In the genomic region with DNA sequence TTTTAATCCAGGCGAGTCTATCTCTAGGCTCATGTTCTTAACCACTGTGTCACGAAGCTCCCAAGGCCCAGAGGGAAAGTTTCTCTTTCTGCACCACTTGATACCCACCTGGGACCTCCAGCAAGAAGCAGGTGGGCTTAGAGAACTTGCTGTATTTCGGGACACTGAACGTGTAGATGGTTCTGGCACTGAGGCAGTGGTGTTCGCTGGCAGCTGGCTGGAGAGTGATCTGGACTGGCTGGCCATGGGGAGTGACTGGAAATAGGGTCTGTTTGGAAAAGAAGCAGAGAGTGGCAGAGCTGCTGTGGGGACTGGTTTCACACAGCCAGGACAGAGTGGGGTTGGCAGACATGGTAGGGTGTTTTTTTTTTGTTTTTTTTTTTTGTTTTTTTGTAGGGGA, we compare ENCODE assay signal across 15 cellular contexts. TPM values are rescaled to one million over a fixed set of nuclear protein-coding genes. Genes with fewer than 3 reads are reported as not detected.
DNase-seq lines count a peak whose midpoint lies in the region; ATAC-seq, FAIRE-seq and TF ChIP-seq lines count a peak whose summit lies in the region.
"Had no signal": no experiment of that assay in that cellular context is flagged by ENCODE, and none has a peak within 500 bp of the region (broad histone marks: within the 10 kb centered on the region; RNA-seq: fewer than 3 reads in every experiment).

No MANE protein-coding gene starts in this region.

- DNase-seq in H9, result no peak
- DNase-seq in kidney, result peak; percentile 24
- peak; percentile 8 for DNase-seq in sigmoid colon
- DNase-seq in mucosa of descending colon, result no peak
- no peak for DNase-seq in HT-29 (ENCODE audit: low spot score)
- DNase-seq: BE2C; CD4-positive, alpha-beta memory T cell; DMS79; GM23248; H7 had no signal

- no peak overlapping the region for H2AK5ac ChIP-seq in H9 (ENCODE audit: insufficient read length, low read length)

- H3K23ac ChIP-seq in H9 (ENCODE audit: insufficient read length, low read depth, low read length), result no peak overlapping the region

- H2AFZ ChIP-seq in H9 (ENCODE audit: low read length) (no peak overlapping the region), SU-DHL-6 (ENCODE audit: low read depth, low read length, severe bottlenecking) (no peak overlapping the region)
- H2AFZ ChIP-seq: GM23248 had no signal

- no peak overlapping the region for H3K14ac ChIP-seq in H9 (ENCODE audit: insufficient read depth, low read length)

- no peak overlapping the region for H2BK20ac ChIP-seq in H9 (ENCODE audit: low read depth, low read length, poor library complexity, severe bottlenecking)

- no peak for FAIRE-seq in kidney (lab: Jason Lieb, UNC)
- FAIRE-seq: A549, G401.6, GM12891 had no signal

- H3K27ac ChIP-seq in H9 (ENCODE audit: insufficient read length, low read depth, low read length) (no peak overlapping the region), SU-DHL-6 (ENCODE audit: low read depth, low read length) (peak overlapping the region; percentile 53; the same call in 1 of the 2 replicates), kidney (ENCODE audit: low read depth in 2 of 2, low read length in 2 of 2) (no peak overlapping the region), sigmoid colon (no peak overlapping the region)
- H3K27ac ChIP-seq: A549, GM23248 had no signal

- H3K4me2 ChIP-seq in H9 (ENCODE audit: insufficient read depth, insufficient read length, low read length) (no peak overlapping the region), SU-DHL-6 (ENCODE audit: low read depth, low read length, poor library complexity, severe bottlenecking) (no peak overlapping the region)
- H3K4me2 ChIP-seq: A549 had no signal

- no peak overlapping the region for H4K5ac ChIP-seq in H9 (ENCODE audit: insufficient read length, low read depth, low read length)

- no peak overlapping the region for H3T11ph ChIP-seq in H9 (ENCODE audit: low read length)

- H3K79me2 ChIP-seq in H9 (ENCODE audit: insufficient read depth, low read length) (no peaks in the 10 kb centered on the region), SU-DHL-6 (ENCODE audit: insufficient read depth, low read length) (no peaks in the 10 kb centered on the region)

- H4K91ac ChIP-seq in H9 (ENCODE audit: insufficient read length, low read depth, low read length), result no peak overlapping the region

- H2BK12ac ChIP-seq in H9 (ENCODE audit: insufficient read length, low read depth, low read length), result no peak overlapping the region

- no peaks in the 10 kb centered on the region for H3K27me3 Mint-ChIP-seq in H9 (ENCODE audit: low read depth)
- H3K27me3 Mint-ChIP-seq: CD4-positive, alpha-beta memory T cell had no signal

- no CpG with 5 or more reads among the region's 5 CpGs for WGBS in H9 (ENCODE audit: extremely low coverage, insufficient read length, low lambda C conversion rate)
- 91% methylated on average over 5 of the region's 5 CpGs for WGBS in sigmoid colon, 2 donors

- TF ChIP-seq CTCF in H9 (conservative IDR thresholded peaks at IDR 0.05) (no peak), SU-DHL-6 (IDR thresholded peaks at IDR 0.05; ENCODE audit: insufficient read depth, low read length, poor library complexity, severe bottlenecking) (no peak), kidney (IDR thresholded peaks at IDR 0.05; ENCODE audit: borderline replicate concordance, extremely low read depth, insufficient read depth) (no peak), sigmoid colon (IDR thresholded peaks at IDR 0.05) (no peak), mucosa of descending colon (IDR thresholded peaks at IDR 0.05) (no peak)

- H2BK15ac ChIP-seq in H9 (ENCODE audit: low read depth, low read length), result no peak overlapping the region

- H2BK120ac ChIP-seq in H9 (ENCODE audit: low read depth, low read length, poor library complexity, severe bottlenecking), result no peak overlapping the region

- H3K9me2 ChIP-seq in SU-DHL-6 (replicated peaks; ENCODE audit: insufficient read depth, low read length), result no peaks in the 10 kb centered on the region

- H3K9me3 Mint-ChIP-seq in H9, result no peaks in the 10 kb centered on the region
- H3K9me3 Mint-ChIP-seq: CD4-positive, alpha-beta memory T cell had no signal

- no peak overlapping the region for H3K18ac ChIP-seq in H9 (ENCODE audit: insufficient read length, low read depth, low read length)

- intact Hi-C loops in kidney (cut with DNase I), result no loop called here
- intact Hi-C loops in sigmoid colon (cut with DNase I), result no loop called here
- intact Hi-C loops in mucosa of descending colon (cut with DNase I, micrococcal nuclease), result no loop called here

- no peaks in the 10 kb centered on the region for H3K79me1 ChIP-seq in H9 (ENCODE audit: insufficient read depth, low read depth, low read length, poor library complexity, severe bottlenecking)

- H4K20me1 ChIP-seq in H9 (ENCODE audit: control insufficient read depth, insufficient read depth, insufficient read length), result no peaks in the 10 kb centered on the region
- H4K20me1 ChIP-seq in SU-DHL-6 (ENCODE audit: low read depth, low read length), result no peaks in the 10 kb centered on the region

- no peak overlapping the region for H2BK5ac ChIP-seq in H9 (ENCODE audit: insufficient read length, low read length)

- H3F3A ChIP-seq in SU-DHL-6 (ENCODE audit: insufficient read depth), result peaks cover 72% of the 10 kb centered on the region

- H3K27me3 ChIP-seq in H9 (ENCODE audit: insufficient read depth, low read length) (no peaks in the 10 kb centered on the region), SU-DHL-6 (ENCODE audit: low read length) (no peaks in the 10 kb centered on the region), sigmoid colon (no peaks in the 10 kb centered on the region)
- H3K27me3 ChIP-seq: BE2C had no signal

- no peaks in the 10 kb centered on the region for H3K23me2 ChIP-seq in H9 (ENCODE audit: insufficient read length, low read depth, low read length, poor library complexity, severe bottlenecking)

- TF ChIP-seq EP300 in sigmoid colon (IDR thresholded peaks at IDR 0.05), result no peak

- H3K56ac ChIP-seq in H9 (ENCODE audit: insufficient read length, low read depth, low read length), result no peak overlapping the region

- H3K36me3 ChIP-seq in SU-DHL-6 (ENCODE audit: low read length), result peaks cover 14% of the 10 kb centered on the region
- H3K36me3 ChIP-seq in kidney (ENCODE audit: control insufficient read depth in 1 of 2, insufficient read depth in 2 of 2, low read length in 2 of 2), result peaks cover 0 to 5% of the 10 kb centered on the region in 2 donors
- no peaks in the 10 kb centered on the region for H3K36me3 ChIP-seq in sigmoid colon
- no peaks in the 10 kb centered on the region for H3K36me3 ChIP-seq in mucosa of descending colon (ENCODE audit: low read depth)
- H3K36me3 ChIP-seq: BE2C had no signal

- no peak for ATAC-seq in mucosa of descending colon
- ATAC-seq: A549 had no signal

- H3K4ac ChIP-seq in H9 (ENCODE audit: low read depth, low read length), result no peak overlapping the region

- H3K36me3 Mint-ChIP-seq in H9 (ENCODE audit: insufficient read depth in 1 of 3, low read depth in 3 of 3), result peaks cover 7 to 54% (median 42%) of the 10 kb centered on the region in 3 experiments

- H3K9me3 ChIP-seq in H9 (ENCODE audit: control insufficient read depth, low read depth, low read length) (no peaks in the 10 kb centered on the region), SU-DHL-6 (ENCODE audit: insufficient read depth, low read length) (no peaks in the 10 kb centered on the region), kidney (ENCODE audit: control insufficient read depth in 1 of 2, low read length in 2 of 2) (no peaks in the 10 kb centered on the region), sigmoid colon (no peaks in the 10 kb centered on the region), mucosa of descending colon (no peaks in the 10 kb centered on the region)
- H3K9me3 ChIP-seq: A549, BE2C had no signal

- H3K4me1 Mint-ChIP-seq in H9, result peaks cover 7 to 11% of the 10 kb centered on the region in 2 experiments
- H3K4me1 Mint-ChIP-seq: CD4-positive, alpha-beta memory T cell had no signal

- H3K27ac Mint-ChIP-seq in H9, result peak overlapping the region in 2 of 3 experiments; percentile 26 to 78; a peak in 3 of 7 replicates
- H3K27ac Mint-ChIP-seq: CD4-positive, alpha-beta memory T cell had no signal

- no peak overlapping the region for H3K4me3 ChIP-seq in SU-DHL-6 (ENCODE audit: insufficient read depth, low read length, poor library complexity, severe bottlenecking)
- no peak overlapping the region for H3K4me3 ChIP-seq in kidney (ENCODE audit: low read length in 2 of 2)
- H3K4me3 ChIP-seq in sigmoid colon, result no peak overlapping the region
- no peak overlapping the region for H3K4me3 ChIP-seq in mucosa of descending colon
- H3K4me3 ChIP-seq: A549, GM23248 had no signal

- H4K8ac ChIP-seq in H9 (replicated peaks; ENCODE audit: insufficient read length, low read depth, low read length), result no peak overlapping the region

- H3K4me1 ChIP-seq in H9 (ENCODE audit: insufficient read depth, low read length) (no peaks in the 10 kb centered on the region; the same call in 1 of the 2 replicates), kidney (ENCODE audit: control insufficient read depth in 1 of 2, insufficient read depth in 1 of 2, low read depth in 1 of 2, low read length in 2 of 2) (peaks cover 0 to 3% of the 10 kb centered on the region in 2 donors), sigmoid colon (no peaks in the 10 kb centered on the region), mucosa of descending colon (ENCODE audit: low read depth) (peaks cover 14% of the 10 kb centered on the region)
- H3K4me1 ChIP-seq: A549, BE2C had no signal

- TF ChIP-seq POLR2A in sigmoid colon (IDR thresholded peaks at IDR 0.05), result no peak

- H3K9ac ChIP-seq in H9 (ENCODE audit: extremely low read depth, insufficient read length, low read length), result no peak overlapping the region
- H3K9ac ChIP-seq in SU-DHL-6 (ENCODE audit: low read length), result no peak overlapping the region
- no peak overlapping the region for H3K9ac ChIP-seq in kidney (ENCODE audit: low read length in 2 of 2)
- H3K9ac ChIP-seq: GM23248 had no signal

- no peak overlapping the region for H3K4me3 Mint-ChIP-seq in H9
- H3K4me3 Mint-ChIP-seq: CD4-positive, alpha-beta memory T cell had no signal

RNA-seq across cellular contexts. Expression of a gene that starts 16.4 kb away (rescaled TPM):
- total RNA-seq in H9 (2021) (0.13 TPM in 1 of 2 replicates, not detected in the other), kidney (1.4 TPM), sigmoid colon (under 1 TPM in 2 of 4 donors, not detected in 2; 0.16 to 0.36 TPM), mucosa of descending colon (10 to 100 TPM; 13.8 to 43.1 (median 28.2) TPM)
- polyA plus RNA-seq in kidney (ENCODE audit: insufficient read depth, low read depth, low replicate concordance) (1.4 TPM), sigmoid colon (10 to 100 TPM in 2 of 3 donors, 1 to 10 TPM in 1; 7.2 to 18.5 (median 11.8) TPM)
- total RNA-seq in HT-29 (2014; rRNA removed; shearing (Covaris generic)), result 21.7 and 32.8 TPM in 2 replicates
- total RNA-seq: CD4-positive, alpha-beta memory T cell; GM23248 had no signal
- polyA plus RNA-seq: AG04450; CD4-positive, alpha-beta memory T cell had no signal

RNA-seq across cellular contexts. Expression of a gene that starts 27.7 kb away (rescaled TPM):
- total RNA-seq in H9 (2021) (8.9 and 9.6 TPM in 2 replicates), kidney (4.8 TPM), sigmoid colon (1 to 10 TPM in 1 of 4 donors, under 1 TPM in 1, not detected in 2; 0.28 to 1.4 TPM), mucosa of descending colon (10 to 100 TPM in 2 of 3 donors, 1 to 10 TPM in 1; 5.3 to 24.0 (median 18.8) TPM)
- polyA plus RNA-seq in kidney (ENCODE audit: insufficient read depth, low read depth, low replicate concordance) (1.6 TPM), sigmoid colon (1 to 10 TPM; 4.2 to 8.7 (median 6.7) TPM)
- total RNA-seq in HT-29 (2014; rRNA removed; shearing (Covaris generic)), result 3.3 and 3.5 TPM in 2 replicates
- total RNA-seq: GM23248 had no signal
- polyA plus RNA-seq: AG04450, GM23248 had no signal

RNA-seq across cellular contexts. Expression of a gene that starts 47.4 kb away (rescaled TPM):
- total RNA-seq in H9 (2021), result 0.07 and 0.11 TPM in 2 replicates
- 13.5 TPM for total RNA-seq in kidney
- 20.5 TPM for polyA plus RNA-seq in kidney (ENCODE audit: insufficient read depth, low read depth, low replicate concordance)
- total RNA-seq in sigmoid colon, result under 1 TPM in 2 of 4 donors, not detected in 2; under 0.01 TPM
- polyA plus RNA-seq in sigmoid colon, result 1 to 10 TPM; 3.0 to 3.7 (median 3.1) TPM
- 1 to 10 TPM; 2.6 to 3.4 (median 2.7) TPM for total RNA-seq in mucosa of descending colon
- 19.8 and 20.7 TPM in 2 replicates for total RNA-seq in HT-29 (2014; rRNA removed; shearing (Covaris generic))
- total RNA-seq: CD4-positive, alpha-beta memory T cell had no signal
- polyA plus RNA-seq: AG04450; CD4-positive, alpha-beta memory T cell had no signal

Comparison
In these comparisons a context has a peak if more than half of its experiments do, and no peak if none do; other contexts are left out.
1. DNase-seq: peak in kidney (single experiment) and sigmoid colon (single experiment); none in H9 (single experiment), mucosa of descending colon (0 of 3) and HT-29 (single experiment).